ENCODE assay signal across 8 cellular contexts in genomic region chr1:201648911-201649775, GRCh38.
DNase-seq lines count a peak whose midpoint lies in the region; ATAC-seq, FAIRE-seq and TF ChIP-seq lines count a peak whose summit lies in the region.

No MANE protein-coding gene starts in this region.

- no peak for FAIRE-seq in GM19239 (lab: Jason Lieb, UNC)

- TF ChIP-seq CTCF in AG09309 (IDR thresholded peaks at IDR 0.05; ENCODE audit: control insufficient read depth, insufficient read depth, low read depth, low read length, missing control alignments) (no peak), dorsolateral prefrontal cortex (IDR thresholded peaks at IDR 0.05 in 54 of 56, conservative IDR thresholded peaks at IDR 0.05 in 2 of 56; ENCODE audit: low read depth in 1 of 56, partially characterized antibody in 56 of 56) (no peak)

- intact Hi-C loops in dorsolateral prefrontal cortex (cut with DNase I): loop anchor here (5.0 kb wide), 2 partner anchors 87 to 143 kb away; no protein-coding TSS in a partner anchor

- H3K27ac ChIP-seq in dorsolateral prefrontal cortex (peak overlapping the region in 56 of 59 donors; percentile 23 to 91 (median 78)), muscle layer of duodenum (ENCODE audit: low read length) (no peak overlapping the region)

- no peak for ATAC-seq in HG02981 (IDR thresholded peaks at IDR 0.05; ENCODE audit: unreplicated experiment)
- no peak for ATAC-seq in GM21619 (IDR thresholded peaks at IDR 0.05; ENCODE audit: unreplicated experiment)

- no peaks in the 10 kb centered on the region for H3K27me3 ChIP-seq in dorsolateral prefrontal cortex
- no peaks in the 10 kb centered on the region for H3K27me3 ChIP-seq in muscle layer of duodenum (ENCODE audit: low read depth, low read length)

- DNase-seq in AG09309 (ENCODE audit: low read depth) (no peak), NCI-H1105 treated with DMSO at 0.1 percent for 48 hours (lab: John Stamatoyannopoulos, UW) (peak; percentile 76), dorsolateral prefrontal cortex (no peak), Ammon's horn (ENCODE audit: low spot score) (no peak), GM19239 (ENCODE audit: insufficient read length, low spot score) (no peak)

- no peaks in the 10 kb centered on the region for H3K36me3 ChIP-seq in muscle layer of duodenum (ENCODE audit: control insufficient read depth in 1 of 2, insufficient read depth in 2 of 2, low read length in 2 of 2)

- no peaks in the 10 kb centered on the region for H3K9me3 ChIP-seq in muscle layer of duodenum (ENCODE audit: control insufficient read depth in 1 of 2, low read length in 2 of 2)

- H3K4me3 ChIP-seq in AG09309 (ENCODE audit: control insufficient read depth, low read depth, low read length): peak overlapping the region; percentile 72
- peak overlapping the region; percentile 44 to 88 (median 73) for H3K4me3 ChIP-seq in dorsolateral prefrontal cortex
- peak overlapping the region; percentile 67 to 72 for H3K4me3 ChIP-seq in muscle layer of duodenum (ENCODE audit: low read depth in 1 of 2, low read length in 2 of 2)

- peaks cover 6 to 31% of the 10 kb centered on the region in 2 donors for H3K4me1 ChIP-seq in muscle layer of duodenum (ENCODE audit: control insufficient read depth in 1 of 2, insufficient read depth in 2 of 2, low read length in 2 of 2)
